Comparison of ENCODE assay signal across 30 cellular contexts in the genomic region with DNA sequence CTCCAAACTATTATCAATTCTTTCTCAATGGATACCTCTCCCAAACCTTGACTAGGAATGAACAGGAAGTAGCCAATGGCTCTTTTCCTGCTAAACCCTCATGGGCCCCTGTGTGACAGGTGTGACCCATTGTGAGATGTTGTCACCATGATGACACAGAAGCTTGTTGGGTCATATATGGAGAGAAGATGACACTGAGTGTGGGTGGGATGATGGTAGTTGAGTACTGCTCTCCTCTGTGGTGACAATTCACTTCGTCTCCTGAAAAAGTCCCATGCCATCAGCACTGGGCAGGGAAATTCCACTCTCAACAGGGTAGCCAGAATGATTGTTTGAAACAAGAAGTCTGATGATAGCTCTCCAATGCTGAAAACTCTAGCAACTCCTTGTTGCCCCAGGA.
"Had no signal": no experiment of that assay in that cellular context is flagged by ENCODE, and none has a peak within 500 bp of the region (broad histone marks: within the 10 kb centered on the region; RNA-seq: fewer than 3 reads in every experiment).

No MANE protein-coding gene starts in this region.

- H3K4me1 ChIP-seq: adrenal gland, body of pancreas, breast epithelium had no signal

- H3K27ac ChIP-seq: adrenal gland, body of pancreas, brain microvascular endothelial cell, breast epithelium, VCaP had no signal

- ATAC-seq: activated CD8-positive, alpha-beta T cell treated with anti-CD3 and anti-CD28 coated beads for 36 hours; activated naive CD4-positive, alpha-beta T cell treated with anti-CD3 and anti-CD28 coated beads, Interleukin-2, amount 50 U/mL, for 72 hours; activated T-helper 17 cell treated with anti-CD3 and anti-CD28 coated beads, Interleukin-2, amount 50 U/mL, for 72 hours; body of pancreas had no signal

- H3K4me3 Mint-ChIP-seq: activated B cell treated with CpG ODN at 0.5 μM for 24 hours; activated CD4-positive, alpha-beta memory T cell treated with anti-CD3 and anti-CD28 coated beads for 36 hours; activated CD4-positive, alpha-beta T cell treated with anti-CD3 and anti-CD28 coated beads, Interleukin-2, amount 10 ng/mL, durations not matched to agents 7 days and 5 days; activated CD8-positive, alpha-beta T cell treated with anti-CD3 and anti-CD28 coated beads for 36 hours; activated naive CD4-positive, alpha-beta T cell treated with anti-CD3 and anti-CD28 coated beads for 36 hours; activated naive CD8-positive, alpha-beta T cell treated with anti-CD3 and anti-CD28 coated beads for 36 hours; activated T-cell treated with anti-CD3 and anti-CD28 coated beads, Interleukin-2, amount 50 U/mL, for 24 hours; activated T-helper 1 cell treated with anti-CD3 and anti-CD28 coated beads, Interleukin-12 subunit alpha, Interleukin-12 subunit beta, Interleukin-2, Interleukin-4 antibody, amounts not matched to agents 30 ng/mL and 10 ng/mL and 1 ng/mL, durations not matched to agents 14 hours and 24 hours and 36 hours; activated T-helper 17 cell treated with anti-CD3 and anti-CD28 coated beads, Interleukin-2, amount 50 U/mL, for 72 hours; T-helper 1 cell treated with Interleukin-12 subunit alpha and Interleukin-12 subunit beta and Interleukin-4 antibody, amounts not matched to agents 30 μg/mL and 1 μg/mL, for 36 hours had no signal

- H3K27ac Mint-ChIP-seq: activated B cell treated with CpG ODN at 0.5 μM for 24 hours; activated CD4-positive, alpha-beta memory T cell treated with anti-CD3 and anti-CD28 coated beads for 36 hours; activated CD4-positive, alpha-beta T cell treated with anti-CD3 and anti-CD28 coated beads, Interleukin-2, amount 10 ng/mL, durations not matched to agents 7 days and 5 days; activated CD8-positive, alpha-beta T cell treated with anti-CD3 and anti-CD28 coated beads for 36 hours; activated naive CD4-positive, alpha-beta T cell treated with anti-CD3 and anti-CD28 coated beads for 36 hours; activated naive CD4-positive, alpha-beta T cell treated with anti-CD3 and anti-CD28 coated beads, Interleukin-2, amount 50 U/mL, for 72 hours; activated naive CD8-positive, alpha-beta T cell treated with anti-CD3 and anti-CD28 coated beads for 36 hours; activated T-cell treated with anti-CD3 and anti-CD28 coated beads, Interleukin-2, amount 50 U/mL, for 24 hours; activated T-helper 1 cell treated with anti-CD3 and anti-CD28 coated beads, Interleukin-12 subunit alpha, Interleukin-12 subunit beta, Interleukin-2, Interleukin-4 antibody, amounts not matched to agents 30 ng/mL and 10 ng/mL and 1 ng/mL, durations not matched to agents 14 hours and 24 hours and 36 hours; activated T-helper 17 cell treated with anti-CD3 and anti-CD28 coated beads, Interleukin-2, amount 50 U/mL, for 72 hours; T-helper 1 cell treated with Interleukin-12 subunit alpha and Interleukin-12 subunit beta and Interleukin-4 antibody, amounts not matched to agents 30 μg/mL and 1 μg/mL, for 36 hours had no signal

- H3K36me3 Mint-ChIP-seq: activated CD4-positive, alpha-beta memory T cell treated with anti-CD3 and anti-CD28 coated beads for 36 hours; activated naive CD4-positive, alpha-beta T cell treated with anti-CD3 and anti-CD28 coated beads, Interleukin-2, amount 50 U/mL, for 72 hours; activated naive CD8-positive, alpha-beta T cell treated with anti-CD3 and anti-CD28 coated beads for 36 hours had no signal

- H3K4me1 Mint-ChIP-seq: activated B cell treated with CpG ODN at 0.5 μM for 24 hours; activated CD4-positive, alpha-beta T cell treated with anti-CD3 and anti-CD28 coated beads, Interleukin-2, amount 10 ng/mL, durations not matched to agents 7 days and 5 days; activated naive CD8-positive, alpha-beta T cell treated with anti-CD3 and anti-CD28 coated beads for 36 hours; activated T-helper 17 cell treated with anti-CD3 and anti-CD28 coated beads, Interleukin-2, amount 50 U/mL, for 72 hours had no signal

- H3K4me3 ChIP-seq: adrenal gland, body of pancreas, breast epithelium had no signal

- H3K36me3 ChIP-seq: adrenal gland, brain microvascular endothelial cell, breast epithelium had no signal

- H3K27me3 ChIP-seq: adrenal gland, body of pancreas, brain microvascular endothelial cell had no signal

- H3K9me3 ChIP-seq: adrenal gland, body of pancreas, breast epithelium had no signal

- H3K9me3 Mint-ChIP-seq: activated CD4-positive, alpha-beta T cell treated with anti-CD3 and anti-CD28 coated beads, Interleukin-2, amount 10 ng/mL, durations not matched to agents 7 days and 5 days; activated CD8-positive, alpha-beta T cell treated with anti-CD3 and anti-CD28 coated beads for 36 hours; activated naive CD4-positive, alpha-beta T cell treated with anti-CD3 and anti-CD28 coated beads for 36 hours; activated naive CD8-positive, alpha-beta T cell treated with anti-CD3 and anti-CD28 coated beads for 36 hours; activated T-cell treated with anti-CD3 and anti-CD28 coated beads, Interleukin-2, amount 50 U/mL, for 24 hours; activated T-helper 1 cell treated with anti-CD3 and anti-CD28 coated beads, Interleukin-12 subunit alpha, Interleukin-12 subunit beta, Interleukin-2, Interleukin-4 antibody, amounts not matched to agents 30 ng/mL and 10 ng/mL and 1 ng/mL, durations not matched to agents 14 hours and 24 hours and 36 hours; T-helper 1 cell treated with Interleukin-12 subunit alpha and Interleukin-12 subunit beta and Interleukin-4 antibody, amounts not matched to agents 30 μg/mL and 1 μg/mL, for 36 hours had no signal

- DNase-seq: activated B cell treated with CpG ODN at 0.5 μM for 24 hours; activated CD4-positive, alpha-beta memory T cell treated with anti-CD3 and anti-CD28 coated beads for 36 hours; activated CD4-positive, alpha-beta T cell treated with anti-CD3 and anti-CD28 coated beads for 48 hours; activated CD4-positive, alpha-beta T cell treated with anti-CD3 and anti-CD28 coated beads, Interleukin-2, amount 10 ng/mL, durations not matched to agents 7 days and 5 days; activated CD4-positive, CD25-positive, alpha-beta regulatory T cell treated with anti-CD3 and anti-CD28 coated beads, Interleukin-2, amount 50 U/mL, for 72 hours; activated CD8-positive, alpha-beta memory T cell treated with anti-CD3 and anti-CD28 coated beads, Interleukin-2, amount 50 U/mL, for 4 hours; activated CD8-positive, alpha-beta T cell treated with anti-CD3 and anti-CD28 coated beads for 36 hours; activated effector memory CD4-positive, alpha-beta T cell treated with anti-CD3 and anti-CD28 coated beads, Interleukin-2, amount 50 U/mL, for 16 hours; activated gamma-delta T cell treated with Interleukin-2 at 50 U/mL for 16 hours; activated naive CD4-positive, alpha-beta T cell; activated naive CD4-positive, alpha-beta T cell treated with anti-CD3 and anti-CD28 coated beads for 36 hours; activated naive CD4-positive, alpha-beta T cell treated with anti-CD3 and anti-CD28 coated beads, Interleukin-2, amount 50 U/mL, for 16 hours; activated naive CD8-positive, alpha-beta T cell treated with anti-CD3 and anti-CD28 coated beads for 36 hours; activated T-cell treated with anti-CD3 and anti-CD28 coated beads for 4 hours; activated T-cell treated with anti-CD3 and anti-CD28 coated beads, Interleukin-2, amount 50 U/mL, for 24 hours; activated T-cell treated with anti-CD3 and anti-CD28 coated beads, Interleukin-2, amount 50 U/mL, for 48 hours; adrenal gland; amniotic stem cell; aorta; body of pancreas; brain microvascular endothelial cell; central memory CD4-positive, alpha-beta T cell; T-helper 1 cell; T-helper 9 cell had no signal
